ENCODE assay signal across 24 cellular contexts in the genomic region with DNA sequence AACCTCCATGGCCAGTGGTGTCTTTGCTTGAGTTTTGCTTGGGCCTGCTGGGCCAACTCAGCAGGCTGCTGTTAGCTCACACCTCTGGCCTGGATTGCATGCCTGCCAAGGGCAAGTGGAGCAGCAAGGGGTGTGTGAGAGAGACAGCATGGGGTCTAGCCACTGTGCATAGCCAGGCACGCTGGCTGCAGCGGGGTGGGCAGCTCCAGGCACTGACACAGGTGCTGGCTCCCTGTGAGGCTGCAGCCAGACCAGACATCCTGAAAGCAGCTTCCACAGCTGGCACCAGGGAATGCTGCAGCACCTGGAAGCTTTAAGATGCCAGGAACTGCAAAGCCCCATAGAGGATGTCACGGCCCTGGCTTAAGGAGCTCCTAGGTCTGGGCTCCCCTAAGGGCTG.
"Had no signal": no experiment of that assay in that cellular context is flagged by ENCODE, and none has a peak within 500 bp of the region (broad histone marks: within the 10 kb centered on the region; RNA-seq: fewer than 3 reads in every experiment).

No MANE protein-coding gene starts in this region.

- H3K4me1 Mint-ChIP-seq: activated CD4-positive, alpha-beta T cell treated with anti-CD3 and anti-CD28 coated beads, Interleukin-2, amount 10 ng/mL, durations not matched to agents 24 days and 14 days; activated CD8-positive, alpha-beta memory T cell treated with anti-CD3 and anti-CD28 coated beads, Interleukin-2, amount 10 ng/mL, durations not matched to agents 7 days and 5 days; activated naive CD4-positive, alpha-beta T cell treated with anti-CD3 and anti-CD28 coated beads, Interleukin-2, amount 50 U/mL, for 24 hours had no signal

- H3K27me3 ChIP-seq: body of pancreas, cardiac muscle cell, neutrophil, ovary, right atrium auricular region had no signal

- H3K4me1 ChIP-seq: body of pancreas, left ventricle myocardium inferior, psoas muscle, right atrium auricular region had no signal

- H3K4me3 Mint-ChIP-seq: activated CD4-positive, alpha-beta T cell treated with anti-CD3 and anti-CD28 coated beads, Interleukin-2, amount 10 ng/mL, durations not matched to agents 24 days and 14 days; activated CD8-positive, alpha-beta memory T cell treated with anti-CD3 and anti-CD28 coated beads, Interleukin-2, amount 10 ng/mL, durations not matched to agents 7 days and 5 days; activated CD8-positive, alpha-beta T cell treated with anti-CD3 and anti-CD28 coated beads for 36 hours; activated naive CD4-positive, alpha-beta T cell treated with anti-CD3 and anti-CD28 coated beads, Interleukin-2, amount 50 U/mL, for 24 hours; dendritic cell treated with granulocyte-macrophage colony-stimulating factor and Interleukin-4, amounts not matched to agents 40 ng/mL and 50 ng/mL, for 4 days; natural killer cell treated with Interleukin-12 subunit alpha and Interleukin-12 subunit beta and Interleukin-15 and Interleukin-18, amount 100 ng/mL, for 72 hours had no signal

- ATAC-seq: activated CD8-positive, alpha-beta memory T cell treated with anti-CD3 and anti-CD28 coated beads, Interleukin-2, amount 10 ng/mL, durations not matched to agents 7 days and 5 days; activated CD8-positive, alpha-beta T cell treated with anti-CD3 and anti-CD28 coated beads for 36 hours; body of pancreas; esophagus mucosa; psoas muscle had no signal

- H3K9me3 Mint-ChIP-seq: activated CD4-positive, alpha-beta T cell treated with anti-CD3 and anti-CD28 coated beads, Interleukin-2, amount 10 ng/mL, durations not matched to agents 24 days and 14 days; activated CD8-positive, alpha-beta T cell treated with anti-CD3 and anti-CD28 coated beads for 36 hours had no signal

- H3K36me3 ChIP-seq: cardiac muscle cell, left ventricle myocardium inferior, neutrophil, ovary, right atrium auricular region had no signal

- H3K4me3 ChIP-seq: body of pancreas, cardiac muscle cell, left ventricle myocardium inferior, ovary, psoas muscle, right atrium auricular region had no signal

- DNase-seq: activated CD4-positive, alpha-beta T cell treated with anti-CD3 and anti-CD28 coated beads, Interleukin-2, amount 10 ng/mL, durations not matched to agents 24 days and 14 days; activated CD8-positive, alpha-beta memory T cell treated with anti-CD3 and anti-CD28 coated beads, Interleukin-2, amount 10 ng/mL, durations not matched to agents 7 days and 5 days; activated CD8-positive, alpha-beta T cell treated with anti-CD3 and anti-CD28 coated beads for 36 hours; activated gamma-delta T cell; activated T-cell treated with anti-CD3 and anti-CD28 coated beads for 4 hours; anterior cingulate cortex; body of pancreas; effector CD4-positive, alpha-beta T cell; foreskin melanocyte; left ventricle myocardium inferior; mammary epithelial cell; ovary; psoas muscle; stimulated activated CD4-positive, alpha-beta T cell treated with anti-CD3 and anti-CD28 coated beads, Interleukin-12 subunit alpha, Interleukin-12 subunit beta, amount 100 ng/mL, for 4 hours; stimulated activated CD4-positive, alpha-beta T cell treated with anti-CD3 and anti-CD28 coated beads, Interleukin-4, amount 100 ng/mL, for 4 hours; T-helper 2 cell; trophoblast cell had no signal

- H3K27me3 Mint-ChIP-seq: activated CD4-positive, alpha-beta T cell treated with anti-CD3 and anti-CD28 coated beads, Interleukin-2, amount 10 ng/mL, durations not matched to agents 24 days and 14 days; activated CD8-positive, alpha-beta memory T cell treated with anti-CD3 and anti-CD28 coated beads, Interleukin-2, amount 10 ng/mL, durations not matched to agents 7 days and 5 days; activated CD8-positive, alpha-beta T cell treated with anti-CD3 and anti-CD28 coated beads for 36 hours; activated naive CD4-positive, alpha-beta T cell treated with anti-CD3 and anti-CD28 coated beads, Interleukin-2, amount 50 U/mL, for 24 hours; dendritic cell treated with granulocyte-macrophage colony-stimulating factor and Interleukin-4, amounts not matched to agents 40 ng/mL and 50 ng/mL, for 4 days; natural killer cell treated with Interleukin-12 subunit alpha and Interleukin-12 subunit beta and Interleukin-15 and Interleukin-18, amount 100 ng/mL, for 72 hours had no signal

- H3K27ac Mint-ChIP-seq: activated CD4-positive, alpha-beta T cell treated with anti-CD3 and anti-CD28 coated beads, Interleukin-2, amount 10 ng/mL, durations not matched to agents 24 days and 14 days; activated CD8-positive, alpha-beta memory T cell treated with anti-CD3 and anti-CD28 coated beads, Interleukin-2, amount 10 ng/mL, durations not matched to agents 7 days and 5 days; activated CD8-positive, alpha-beta T cell treated with anti-CD3 and anti-CD28 coated beads for 36 hours; activated naive CD4-positive, alpha-beta T cell treated with anti-CD3 and anti-CD28 coated beads, Interleukin-2, amount 50 U/mL, for 24 hours; dendritic cell treated with granulocyte-macrophage colony-stimulating factor and Interleukin-4, amounts not matched to agents 40 ng/mL and 50 ng/mL, for 4 days; natural killer cell treated with Interleukin-12 subunit alpha and Interleukin-12 subunit beta and Interleukin-15 and Interleukin-18, amount 100 ng/mL, for 72 hours had no signal

- H3K9me3 ChIP-seq: body of pancreas, neutrophil, ovary, psoas muscle, right atrium auricular region had no signal

- H3K27ac ChIP-seq: body of pancreas, cardiac muscle cell, left ventricle myocardium inferior, neutrophil, ovary, psoas muscle, right atrium auricular region had no signal

- H3K36me3 Mint-ChIP-seq: activated CD8-positive, alpha-beta memory T cell treated with anti-CD3 and anti-CD28 coated beads, Interleukin-2, amount 10 ng/mL, durations not matched to agents 7 days and 5 days; activated naive CD4-positive, alpha-beta T cell treated with anti-CD3 and anti-CD28 coated beads, Interleukin-2, amount 50 U/mL, for 24 hours; natural killer cell treated with Interleukin-12 subunit alpha and Interleukin-12 subunit beta and Interleukin-15 and Interleukin-18, amount 100 ng/mL, for 72 hours had no signal
